21 cellular contexts compared by ENCODE assay signal in the genomic region with DNA sequence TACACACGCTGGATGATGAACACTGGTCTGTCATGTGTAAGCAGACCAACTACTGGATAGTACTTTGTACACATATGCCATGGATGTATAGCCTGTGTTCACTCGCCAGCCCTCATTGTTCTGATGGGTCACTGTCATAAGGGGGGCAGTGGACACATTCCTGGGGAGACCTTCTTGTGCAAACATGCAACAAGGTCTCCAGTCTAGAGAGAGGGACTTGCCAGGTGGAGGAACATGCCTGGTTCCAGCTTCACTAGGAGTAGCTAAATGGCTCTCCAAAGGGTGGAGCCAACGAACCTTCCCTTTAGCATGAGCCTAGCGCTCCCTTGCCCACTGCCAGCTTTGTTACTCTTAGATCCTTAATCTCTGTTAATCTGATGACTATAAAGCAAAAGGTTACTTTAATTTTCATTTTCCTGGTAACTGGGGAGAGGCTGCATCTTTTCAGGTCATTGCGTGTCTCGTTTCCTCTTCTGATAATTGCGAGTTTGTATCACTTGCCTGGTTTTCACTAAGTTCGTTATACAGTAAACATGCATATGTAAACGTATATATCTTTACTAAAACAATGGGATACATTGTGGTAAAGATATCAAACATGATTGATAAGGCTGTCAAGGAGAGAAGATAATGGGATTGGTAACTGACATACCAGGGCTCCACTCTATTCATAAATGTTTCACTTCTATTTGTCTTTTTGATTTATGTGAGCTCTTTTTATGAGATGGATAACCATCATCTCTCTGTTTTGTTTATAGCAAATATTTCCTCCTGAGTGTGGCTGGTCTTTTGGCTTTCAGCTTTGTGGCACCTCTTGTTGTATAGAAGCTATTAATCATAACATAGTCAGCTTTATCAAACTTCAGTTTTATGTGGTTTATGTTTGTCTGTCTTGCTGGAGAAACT.
DNase-seq lines count a peak whose midpoint lies in the region; ATAC-seq and TF ChIP-seq lines count a peak whose summit lies in the region.
"Had no signal": no experiment of that assay in that cellular context is flagged by ENCODE, and none has a peak within 500 bp of the region (broad histone marks: within the 10 kb centered on the region; RNA-seq: fewer than 3 reads in every experiment).

No MANE protein-coding gene starts in this region.

- in situ Hi-C loops in gastrocnemius medialis (cut with MboI; ENCODE audit: low sequenced_read_pairs in 4 of 4), result no loop called here

- H3K9me3 ChIP-seq in WERI-Rb-1 (ENCODE audit: severe bottlenecking) (no peaks in the 10 kb centered on the region), right atrium auricular region (no peaks in the 10 kb centered on the region), gastrocnemius medialis (no peaks in the 10 kb centered on the region), sigmoid colon (no peaks in the 10 kb centered on the region)
- H3K9me3 ChIP-seq: MG63, Peyer's patch had no signal

- no peak for TF ChIP-seq EP300 in sigmoid colon (IDR thresholded peaks at IDR 0.05)

- no peak for TF ChIP-seq CTCF in WERI-Rb-1 (IDR thresholded peaks at IDR 0.05; ENCODE audit: low read depth, low read length)
- no peak for TF ChIP-seq CTCF in right atrium auricular region (IDR thresholded peaks at IDR 0.05)
- no peak for TF ChIP-seq CTCF in gastrocnemius medialis (IDR thresholded peaks at IDR 0.05 in 4 of 5, conservative IDR thresholded peaks at IDR 0.05 in 1 of 5)
- no peak for TF ChIP-seq CTCF in sigmoid colon (IDR thresholded peaks at IDR 0.05)

- H3K27ac ChIP-seq in WERI-Rb-1 (no peak overlapping the region), right atrium auricular region (no peak overlapping the region), gastrocnemius medialis (no peak overlapping the region), sigmoid colon (no peak overlapping the region)
- H3K27ac ChIP-seq: KMS-11, Peyer's patch had no signal

- H3K4me3 ChIP-seq in WERI-Rb-1 (ENCODE audit: low read depth, low read length) (no peak overlapping the region), right atrium auricular region (no peak overlapping the region), gastrocnemius medialis (no peak overlapping the region), sigmoid colon (no peak overlapping the region)
- H3K4me3 ChIP-seq: GM23338, MG63, Peyer's patch had no signal

- no peak for TF ChIP-seq POLR2A in gastrocnemius medialis (IDR thresholded peaks at IDR 0.05)
- no peak for TF ChIP-seq POLR2A in sigmoid colon (IDR thresholded peaks at IDR 0.05)

- no peaks in the 10 kb centered on the region for H3K36me3 ChIP-seq in WERI-Rb-1
- H3K36me3 ChIP-seq in right atrium auricular region, result no peaks in the 10 kb centered on the region
- no peaks in the 10 kb centered on the region for H3K36me3 ChIP-seq in gastrocnemius medialis
- H3K36me3 ChIP-seq in sigmoid colon, result no peaks in the 10 kb centered on the region
- H3K36me3 ChIP-seq: MG63, Peyer's patch had no signal

- peaks cover 43% of the 10 kb centered on the region for H3K27me3 ChIP-seq in WERI-Rb-1 (ENCODE audit: insufficient read depth, low read depth, severe bottlenecking)
- no peaks in the 10 kb centered on the region for H3K27me3 ChIP-seq in right atrium auricular region
- H3K27me3 ChIP-seq in gastrocnemius medialis, result no peaks in the 10 kb centered on the region
- peaks cover 0 to 22% (median 0%) of the 10 kb centered on the region in 3 donors for H3K27me3 ChIP-seq in sigmoid colon
- H3K27me3 ChIP-seq: MG63, Peyer's patch had no signal

- DNase-seq in COLO668 (lab: John Stamatoyannopoulos, UW; ENCODE audit: unreplicated experiment) (peak; percentile 84), LoVo (ENCODE audit: low spot score) (peak; percentile 1), WERI-Rb-1 (peak; percentile 30), left colon (no peak), right atrium auricular region (ENCODE audit: low spot score) (no peak), gastrocnemius medialis (no peak), sigmoid colon (no peak)
- DNase-seq: CD4-positive, alpha-beta memory T cell; DMS79 treated with DMSO at 0.1 percent for 48 hours; MG63; NCI-H1092; NCI-H1694; NCI-H2107; NCI-H226; NCI-H774; Peyer's patch had no signal

- ATAC-seq in left colon (peak; percentile 64), gastrocnemius medialis (no peak), HG03432 (IDR thresholded peaks at IDR 0.05; ENCODE audit: unreplicated experiment) (no peak)
- ATAC-seq: GM23338, HepG2, Right ventricle myocardium inferior had no signal

- WGBS in sigmoid colon, 2 donors, result 25 to 58% methylated on average over 9 of the region's 9 CpGs

- intact Hi-C loops in left colon (cut with DNase I, micrococcal nuclease), result loop anchor here in 1 of 2 donors (10.0 kb wide), 1 partner anchor 1419 kb away; no protein-coding TSS in a partner anchor
- intact Hi-C loops in gastrocnemius medialis (cut with DNase I; ENCODE audit: low total_unique reads), result no loop called here
- intact Hi-C loops in sigmoid colon (cut with DNase I), result no loop called here

- no peaks in the 10 kb centered on the region for H3K4me1 ChIP-seq in right atrium auricular region
- no peaks in the 10 kb centered on the region for H3K4me1 ChIP-seq in gastrocnemius medialis
- H3K4me1 ChIP-seq in sigmoid colon, result no peaks in the 10 kb centered on the region
- H3K4me1 ChIP-seq: Peyer's patch had no signal

Comparison
In these comparisons a context has a peak if more than half of its experiments do, and no peak if none do; other contexts are left out.
1. DNase-seq: peak in COLO668 (single experiment), LoVo (single experiment) and WERI-Rb-1 (single experiment); none in left colon (0 of 2), right atrium auricular region (single experiment), gastrocnemius medialis (0 of 2) and sigmoid colon (single experiment).